In genomic region chr1:161777250-161777649, GRCh38 we compare ENCODE assay signal across 36 cellular contexts. TPM values are rescaled to one million over a fixed set of nuclear protein-coding genes. Genes with fewer than 3 reads are reported as not detected.
"Had no signal": no experiment of that assay in that cellular context is flagged by ENCODE, and none has a peak within 500 bp of the region (broad histone marks: within the 10 kb centered on the region; RNA-seq: fewer than 3 reads in every experiment).

No MANE protein-coding gene starts in this region.

- FAIRE-seq: kidney had no signal

- H3K79me2 ChIP-seq: parathyroid adenoma had no signal

- H3K27me3 Mint-ChIP-seq: activated CD4-positive, alpha-beta T cell treated with anti-CD3 and anti-CD28 coated beads, Interleukin-2, amount 10 ng/mL, durations not matched to agents 7 days and 5 days; activated CD8-positive, alpha-beta T cell treated with anti-CD3 and anti-CD28 coated beads for 36 hours; activated naive CD8-positive, alpha-beta T cell; naive B cell; stimulated activated memory B cell treated with anti-CD40 and anti-IgM and Interleukin-4, amounts not matched to agents 10 μg/mL and 1 μg/mL and 100 μg/mL, for 72 hours had no signal

- H3K4me3 Mint-ChIP-seq: activated CD4-positive, alpha-beta T cell treated with anti-CD3 and anti-CD28 coated beads, Interleukin-2, amount 10 ng/mL, durations not matched to agents 7 days and 5 days; activated CD8-positive, alpha-beta T cell treated with anti-CD3 and anti-CD28 coated beads for 36 hours; activated naive CD8-positive, alpha-beta T cell; activated T-cell treated with anti-CD3 and anti-CD28 coated beads, Interleukin-2, amount 50 U/mL, for 4 hours; immature natural killer cell; mesothelial cell of epicardium; neural progenitor cell; stimulated activated memory B cell treated with anti-CD40 and anti-IgM and Interleukin-4, amounts not matched to agents 10 μg/mL and 1 μg/mL and 100 μg/mL, for 72 hours; T-helper 1 cell treated with Interleukin-12 subunit alpha and Interleukin-12 subunit beta and Interleukin-4 antibody, amounts not matched to agents 30 μg/mL and 1 μg/mL, for 36 hours had no signal

- H3K27ac ChIP-seq: body of pancreas, cardiac muscle cell, colonic mucosa, dorsolateral prefrontal cortex, heart left ventricle, neural progenitor cell, parathyroid adenoma, psoas muscle, stomach, thyroid gland, upper lobe of left lung, vagina had no signal

- H3K9me3 ChIP-seq: body of pancreas, colonic mucosa, heart left ventricle, psoas muscle, stomach, thyroid gland, upper lobe of left lung, vagina had no signal

- H3K27ac Mint-ChIP-seq: activated CD4-positive, alpha-beta T cell treated with anti-CD3 and anti-CD28 coated beads, Interleukin-2, amount 10 ng/mL, durations not matched to agents 7 days and 5 days; activated naive CD8-positive, alpha-beta T cell; activated T-helper 2 cell treated with anti-CD3 and anti-CD28 coated beads, Interferon-gamma antibody, Interleukin-2, Interleukin-4, amounts not matched to agents 10 μg/mL and 5 μg/mL and 100 μg/mL, durations not matched to agents 14 hours and 24 hours and 36 hours; immature natural killer cell; mesothelial cell of epicardium; neural progenitor cell; stimulated activated memory B cell treated with anti-CD40 and anti-IgM and Interleukin-4, amounts not matched to agents 10 μg/mL and 1 μg/mL and 100 μg/mL, for 72 hours; T-helper 1 cell treated with Interleukin-12 subunit alpha and Interleukin-12 subunit beta and Interleukin-4 antibody, amounts not matched to agents 30 μg/mL and 1 μg/mL, for 36 hours had no signal

- H3K36me3 ChIP-seq: cardiac muscle cell, colonic mucosa, neural progenitor cell, thyroid gland, vagina had no signal

- H3K9me3 Mint-ChIP-seq: activated CD4-positive, alpha-beta T cell treated with anti-CD3 and anti-CD28 coated beads, Interleukin-2, amount 10 ng/mL, durations not matched to agents 7 days and 5 days; activated CD8-positive, alpha-beta T cell treated with anti-CD3 and anti-CD28 coated beads for 36 hours; activated T-cell treated with anti-CD3 and anti-CD28 coated beads, Interleukin-2, amount 50 U/mL, for 4 hours; activated T-helper 2 cell treated with anti-CD3 and anti-CD28 coated beads, Interferon-gamma antibody, Interleukin-2, Interleukin-4, amounts not matched to agents 10 μg/mL and 5 μg/mL and 100 μg/mL, durations not matched to agents 14 hours and 24 hours and 36 hours; immature natural killer cell; mesothelial cell of epicardium; naive B cell; neural progenitor cell; stimulated activated memory B cell treated with anti-CD40 and anti-IgM and Interleukin-4, amounts not matched to agents 10 μg/mL and 1 μg/mL and 100 μg/mL, for 72 hours; T-helper 1 cell treated with Interleukin-12 subunit alpha and Interleukin-12 subunit beta and Interleukin-4 antibody, amounts not matched to agents 30 μg/mL and 1 μg/mL, for 36 hours had no signal

- H3K4me2 ChIP-seq: neural progenitor cell, smooth muscle cell had no signal

- H3K9ac ChIP-seq: neural progenitor cell, parathyroid adenoma had no signal

- H3K27me3 ChIP-seq: body of pancreas, cardiac muscle cell, colonic mucosa, dorsolateral prefrontal cortex, heart left ventricle, neural progenitor cell, stomach, thyroid gland, upper lobe of left lung, vagina had no signal

- H3K4me1 Mint-ChIP-seq: activated CD4-positive, alpha-beta T cell treated with anti-CD3 and anti-CD28 coated beads, Interleukin-2, amount 10 ng/mL, durations not matched to agents 7 days and 5 days; mesothelial cell of epicardium; neural progenitor cell had no signal

- H3K4me3 ChIP-seq: body of pancreas, cardiac muscle cell, colonic mucosa, dorsolateral prefrontal cortex, heart left ventricle, neural progenitor cell, psoas muscle, smooth muscle cell, stomach, thyroid gland, upper lobe of left lung, vagina had no signal

- H3K4me1 ChIP-seq: colonic mucosa, neural progenitor cell, parathyroid adenoma had no signal

- ATAC-seq: activated CD8-positive, alpha-beta T cell treated with anti-CD3 and anti-CD28 coated beads for 36 hours; activated T-cell treated with anti-CD3 and anti-CD28 coated beads, Interleukin-2, amount 50 U/mL, for 4 hours; body of pancreas; heart left ventricle; left colon; psoas muscle; stimulated activated memory B cell treated with anti-CD40 and anti-IgM and Interleukin-4, amounts not matched to agents 10 μg/mL and 1 μg/mL and 100 μg/mL, for 72 hours had no signal

- H3K36me3 Mint-ChIP-seq: mesothelial cell of epicardium, neural progenitor cell had no signal

- DNase-seq: activated CD4-positive, alpha-beta T cell treated with anti-CD3 and anti-CD28 coated beads, Interleukin-2, amount 10 ng/mL, durations not matched to agents 7 days and 5 days; activated CD4-positive, CD25-positive, alpha-beta regulatory T cell treated with anti-CD3 and anti-CD28 coated beads, Interleukin-2, amount 50 U/mL, for 72 hours; activated CD8-positive, alpha-beta T cell treated with anti-CD3 and anti-CD28 coated beads for 36 hours; activated T-cell treated with anti-CD3 and anti-CD28 coated beads, Interleukin-2, amount 50 U/mL, for 4 hours; aorta; body of pancreas; cerebellar nuclear complex; colonic mucosa; dorsolateral prefrontal cortex; effector memory CD4-positive, alpha-beta T cell; erythroblast; heart left ventricle; hypothalamus; immature natural killer cell; kidney; left colon; naive B cell; occipital lobe; psoas muscle; stimulated activated CD4-positive, alpha-beta T cell treated with anti-CD3 and anti-CD28 coated beads, Interleukin-1b, Interleukin-23, amount 100 ng/mL, for 48 hours; stimulated activated CD4-positive, alpha-beta T cell treated with anti-CD3 and anti-CD28 coated beads, Interleukin-4, amount 100 ng/mL, for 4 hours; stimulated activated CD8-positive, alpha-beta memory T cell treated with anti-CD3 and anti-CD28 coated beads, Interleukin-4, amount 100 ng/mL, for 48 hours; stomach; T1000; thyroid gland; upper lobe of left lung had no signal

- H2AFZ ChIP-seq: neural progenitor cell, parathyroid adenoma had no signal

RNA-seq across cellular contexts. Expression of gene FCRLB, which starts 55.9 kb away (rescaled TPM):
- total RNA-seq: activated T-helper 2 cell treated with anti-CD3 and anti-CD28 coated beads, Interferon-gamma antibody, Interleukin-2, Interleukin-4, amounts not matched to agents 10 μg/mL and 5 μg/mL and 100 μg/mL, durations not matched to agents 14 hours and 24 hours and 36 hours; body of pancreas; left colon; vagina had no signal
